In the genomic region with DNA sequence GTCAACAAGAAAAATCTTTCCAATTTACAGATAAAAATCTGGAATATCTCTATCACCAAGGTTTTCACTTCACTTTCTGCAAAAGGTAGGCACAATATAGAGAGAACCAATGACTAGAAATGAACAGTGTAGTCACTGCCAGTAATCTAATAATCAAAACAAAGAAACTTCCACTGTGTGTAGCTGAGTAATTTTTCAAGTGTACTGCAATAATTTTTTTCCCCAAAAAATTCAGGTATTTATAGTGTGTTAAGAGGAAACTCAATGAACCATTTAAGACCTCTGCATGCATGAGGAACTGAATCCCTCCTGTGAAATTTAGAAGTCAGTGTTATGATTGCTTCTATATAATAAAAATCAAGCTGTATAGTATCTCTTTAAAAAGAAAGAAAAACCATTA, we compare ENCODE assay signal across 37 cellular contexts.
DNase-seq lines count a peak whose midpoint lies in the region; ATAC-seq, FAIRE-seq and TF ChIP-seq lines count a peak whose summit lies in the region.
"Had no signal": no experiment of that assay in that cellular context is flagged by ENCODE, and none has a peak within 500 bp of the region (broad histone marks: within the 10 kb centered on the region; RNA-seq: fewer than 3 reads in every experiment).

No MANE protein-coding gene starts in this region.

- no peak overlapping the region for H3K27ac Mint-ChIP-seq in T-cell
- H3K27ac Mint-ChIP-seq: activated CD4-positive, alpha-beta T cell treated with anti-CD3 and anti-CD28 coated beads, Interleukin-2, amount 10 ng/mL, durations not matched to agents 24 days and 14 days; activated naive CD4-positive, alpha-beta T cell treated with anti-CD3 and anti-CD28 coated beads, Interleukin-2, amount 50 U/mL, for 72 hours; stimulated activated naive CD8-positive, alpha-beta T cell treated with anti-CD3 and anti-CD28 coated beads, Interleukin-15, amount 100 ng/mL, for 72 hours had no signal

- no peaks in the 10 kb centered on the region for H3K27me3 Mint-ChIP-seq in T-cell
- H3K27me3 Mint-ChIP-seq: activated CD4-positive, alpha-beta T cell treated with anti-CD3 and anti-CD28 coated beads, Interleukin-2, amount 10 ng/mL, durations not matched to agents 24 days and 14 days; stimulated activated naive CD8-positive, alpha-beta T cell treated with anti-CD3 and anti-CD28 coated beads, Interleukin-15, amount 100 ng/mL, for 72 hours had no signal

- FAIRE-seq in GM19239 (lab: Jason Lieb, UNC), result peak; percentile 33
- FAIRE-seq: bronchial epithelial cell, HTR-8/SVneo had no signal

- H3K27me3 ChIP-seq in BLaER1, result no peaks in the 10 kb centered on the region
- no peaks in the 10 kb centered on the region for H3K27me3 ChIP-seq in adipocyte (replicated peaks; ENCODE audit: control insufficient read depth, insufficient read depth, low read length)
- H3K27me3 ChIP-seq in neutrophil, result no peaks in the 10 kb centered on the region
- no peaks in the 10 kb centered on the region for H3K27me3 ChIP-seq in psoas muscle (ENCODE audit: insufficient read depth in 3 of 3, low read length in 2 of 3)
- H3K27me3 ChIP-seq: MG63, Peyer's patch, right lobe of liver, spleen, uterus had no signal

- no peak for DNase-seq in GM19239 (ENCODE audit: insufficient read length, low spot score)
- peak; percentile 30 for DNase-seq in adipocyte (ENCODE audit: low read depth)
- DNase-seq in activated CD4-positive, alpha-beta T cell treated with anti-CD3 and anti-CD28 coated beads, Interleukin-2, amount 50 U/mL, for 48 hours, result no peak
- no peak for DNase-seq in T-cell
- no peak for DNase-seq in psoas muscle
- DNase-seq: activated CD4-positive, alpha-beta T cell treated with anti-CD3 and anti-CD28 coated beads, Interleukin-2, amount 10 ng/mL, durations not matched to agents 24 days and 14 days; activated effector memory CD4-positive, alpha-beta T cell treated with Interleukin-2 at 50 U/mL for 16 hours; activated T-cell treated with anti-CD3 and anti-CD28 coated beads, Interleukin-2, amount 50 U/mL, for 1 hour; aorta; C1 segment of cervical spinal cord; Calu3; DMS79; effector CD8-positive, alpha-beta T cell; hypothalamus; immature natural killer cell; KG1; left colon; mammary epithelial cell; MG63; NCI-H1436; NCI-H2081 treated with DMSO at 0.1 percent for 48 hours; NCI-H226; NCI-H69; Peyer's patch; right lobe of liver; SHP77; spleen; stimulated activated CD4-positive, alpha-beta T cell treated with anti-CD3 and anti-CD28 coated beads, Interleukin-2, amount 100 ng/mL, for 24 hours; stimulated activated naive CD8-positive, alpha-beta T cell treated with anti-CD3 and anti-CD28 coated beads, Interleukin-15, amount 100 ng/mL, for 72 hours; T1000; uterus; WERI-Rb-1 had no signal

- no peak overlapping the region for H3K27ac ChIP-seq in BLaER1
- peak overlapping the region; percentile 45 for H3K27ac ChIP-seq in neutrophil
- H3K27ac ChIP-seq in psoas muscle, result no peak overlapping the region
- H3K27ac ChIP-seq: Peyer's patch, right lobe of liver, uterus, WERI-Rb-1 had no signal

- POLR2A ChIA-PET in T-cell (lab: Charles Lee), result no interaction called here

- H3K4me1 ChIP-seq in BLaER1 (peaks cover 41% of the 10 kb centered on the region), adipocyte (ENCODE audit: control insufficient read depth, insufficient read depth, low read length) (no peaks in the 10 kb centered on the region), neutrophil (ENCODE audit: control insufficient read depth in 1 of 2, insufficient read depth in 1 of 2, low read depth in 1 of 2, low read length in 1 of 2) (peaks cover 35 to 41% of the 10 kb centered on the region in 2 experiments), psoas muscle (no peaks in the 10 kb centered on the region)
- H3K4me1 ChIP-seq: Peyer's patch, right lobe of liver, uterus had no signal

- H3K4me3 ChIP-seq in BLaER1, result no peak overlapping the region
- H3K4me3 ChIP-seq in adipocyte (ENCODE audit: low read length), result no peak overlapping the region
- H3K4me3 ChIP-seq in neutrophil (ENCODE audit: low read depth in 1 of 2, low read length in 1 of 2), result no peak overlapping the region
- H3K4me3 ChIP-seq in psoas muscle, result no peak overlapping the region
- H3K4me3 ChIP-seq: MG63, Peyer's patch, right lobe of liver, spleen, uterus had no signal

- H3K9me3 Mint-ChIP-seq in T-cell, result no peaks in the 10 kb centered on the region
- H3K9me3 Mint-ChIP-seq: activated CD4-positive, alpha-beta T cell treated with anti-CD3 and anti-CD28 coated beads, Interleukin-2, amount 10 ng/mL, durations not matched to agents 24 days and 14 days; activated naive CD4-positive, alpha-beta T cell treated with anti-CD3 and anti-CD28 coated beads, Interleukin-2, amount 50 U/mL, for 72 hours; immature natural killer cell; stimulated activated naive CD8-positive, alpha-beta T cell treated with anti-CD3 and anti-CD28 coated beads, Interleukin-15, amount 100 ng/mL, for 72 hours had no signal

- H3K9me3 ChIP-seq in BLaER1 (no peaks in the 10 kb centered on the region), adipocyte (ENCODE audit: control insufficient read depth, low read length) (no peaks in the 10 kb centered on the region), neutrophil (no peaks in the 10 kb centered on the region), psoas muscle (no peaks in the 10 kb centered on the region)
- H3K9me3 ChIP-seq: MG63, Peyer's patch, right lobe of liver, spleen, uterus had no signal

- CTCF ChIA-PET in T-cell (lab: Charles Lee), result interaction anchor here (0.6 to 0.7 kb wide), 2 partner anchors 15 to 1027 kb away, joined by 3 read pairs; no protein-coding TSS in a partner anchor

- ATAC-seq in T-cell (replicated peaks in 1 of 4) (no peak), psoas muscle (no peak)
- ATAC-seq: activated naive CD4-positive, alpha-beta T cell treated with anti-CD3 and anti-CD28 coated beads, Interleukin-2, amount 50 U/mL, for 72 hours; left colon; right lobe of liver; stimulated activated naive CD8-positive, alpha-beta T cell treated with anti-CD3 and anti-CD28 coated beads, Interleukin-15, amount 100 ng/mL, for 72 hours had no signal

- H3K36me3 ChIP-seq in BLaER1, result peaks cover 19% of the 10 kb centered on the region
- H3K36me3 ChIP-seq in adipocyte (ENCODE audit: control insufficient read depth, insufficient read depth, low read length, severe bottlenecking), result peaks cover 14% of the 10 kb centered on the region
- H3K36me3 ChIP-seq in neutrophil, result peaks cover 6% of the 10 kb centered on the region
- H3K36me3 ChIP-seq in psoas muscle (ENCODE audit: insufficient read depth in 1 of 2, low read depth in 1 of 2), result peaks cover 0 to 20% of the 10 kb centered on the region in 2 donors
- H3K36me3 ChIP-seq: MG63, Peyer's patch, uterus, WERI-Rb-1 had no signal

- no peak overlapping the region for H3K4me3 Mint-ChIP-seq in T-cell
- H3K4me3 Mint-ChIP-seq: activated CD4-positive, alpha-beta T cell treated with anti-CD3 and anti-CD28 coated beads, Interleukin-2, amount 10 ng/mL, durations not matched to agents 24 days and 14 days; immature natural killer cell; stimulated activated naive CD8-positive, alpha-beta T cell treated with anti-CD3 and anti-CD28 coated beads, Interleukin-15, amount 100 ng/mL, for 72 hours had no signal

- peaks cover 21% of the 10 kb centered on the region for H3K36me3 Mint-ChIP-seq in T-cell

- TF ChIP-seq CTCF in neutrophil (IDR thresholded peaks at IDR 0.05) (no peak), psoas muscle (IDR thresholded peaks at IDR 0.05) (no peak)

- intact Hi-C loops in psoas muscle (cut with DNase I), result no loop called here

- H3K9ac ChIP-seq in BLaER1 (no peak overlapping the region), adipocyte (ENCODE audit: low read length) (no peak overlapping the region)

- H3K4me1 Mint-ChIP-seq in T-cell, result peaks cover 11 to 13% (median 13%) of the 10 kb centered on the region in 3 donors
- H3K4me1 Mint-ChIP-seq: activated CD4-positive, alpha-beta T cell treated with anti-CD3 and anti-CD28 coated beads, Interleukin-2, amount 10 ng/mL, durations not matched to agents 24 days and 14 days; immature natural killer cell; stimulated activated naive CD8-positive, alpha-beta T cell treated with anti-CD3 and anti-CD28 coated beads, Interleukin-15, amount 100 ng/mL, for 72 hours had no signal

- H3K4me2 ChIP-seq in BLaER1, result peak overlapping the region; percentile 15

- H4K20me1 ChIP-seq in BLaER1, result peaks cover 17% of the 10 kb centered on the region; the same call in 1 of the 2 replicates
